14 cellular contexts compared by ENCODE assay signal in genomic region chr17:78422267-78422605, GRCh38. TPM values are rescaled to one million over a fixed set of nuclear protein-coding genes. Genes with fewer than 3 reads are reported as not detected.
A peak's percentile ranks its signal among the peaks of the same experiment; 100 is the strongest.
DNase-seq lines count a peak whose midpoint lies in the region; ATAC-seq and TF ChIP-seq lines count a peak whose summit lies in the region.
"Had no signal": no experiment of that assay in that cellular context is flagged by ENCODE, and none has a peak within 500 bp of the region (broad histone marks: within the 10 kb centered on the region; RNA-seq: fewer than 3 reads in every experiment).

No MANE protein-coding gene starts in this region.

- TSS peak; percentile 48 for BruUV-seq in Caco-2 (replicated peaks; lab: Mats Ljungman, UMichigan)

- H3K27me3 Mint-ChIP-seq in Caco-2 (ENCODE audit: insufficient read depth, unreplicated experiment): no peaks in the 10 kb centered on the region
- no peaks in the 10 kb centered on the region for H3K27me3 Mint-ChIP-seq in activated CD8-positive, alpha-beta T cell treated with anti-CD3 and anti-CD28 coated beads, Interleukin-2, amount 10 ng/mL, durations not matched to agents 7 days and 5 days (ENCODE audit: low read depth)
- H3K27me3 Mint-ChIP-seq in natural killer cell (ENCODE audit: low read depth in 2 of 2): no peaks in the 10 kb centered on the region
- H3K27me3 Mint-ChIP-seq: activated CD4-positive, alpha-beta T cell treated with anti-CD3 and anti-CD28 coated beads for 36 hours had no signal

- H3K36me3 Mint-ChIP-seq in Caco-2 (ENCODE audit: insufficient read depth, unreplicated experiment) (peaks cover 96% of the 10 kb centered on the region), natural killer cell (no peaks in the 10 kb centered on the region)
- H3K36me3 Mint-ChIP-seq in activated CD8-positive, alpha-beta T cell treated with anti-CD3 and anti-CD28 coated beads, Interleukin-2, amount 10 ng/mL, durations not matched to agents 7 days and 5 days (ENCODE audit: low read depth): peaks cover 49% of the 10 kb centered on the region

- TF ChIP-seq CTCF in 22Rv1 (IDR thresholded peaks at IDR 0.05) (peak; percentile 65), Caco-2 (IDR thresholded peaks at IDR 0.05; ENCODE audit: insufficient read depth in 1 of 2, low read depth in 1 of 2, low read length in 1 of 2, severe bottlenecking in 1 of 2, unreplicated experiment in 1 of 2) (no peak), natural killer cell (IDR thresholded peaks at IDR 0.05) (peak; percentile 45)

- intact Hi-C loops in Caco-2 (cut with micrococcal nuclease; ENCODE audit: unreplicated experiment) (loop anchor here (1.0 to 5.0 kb wide), 2 partner anchors 172 to 235 kb away; partner anchors contain the start of genes AFMID and TK1), natural killer cell (cut with micrococcal nuclease) (loop anchor here (1.0 kb wide), 2 partner anchors 62 to 133 kb away; partner anchors contain the start of gene SOCS3)

- H3K4me1 ChIP-seq in Caco-2: peaks cover 37% of the 10 kb centered on the region
- H3K4me1 ChIP-seq: pancreas had no signal

- H3K4me1 Mint-ChIP-seq in Caco-2 (ENCODE audit: low read depth, unreplicated experiment): peaks cover 23% of the 10 kb centered on the region
- peaks cover 18% of the 10 kb centered on the region for H3K4me1 Mint-ChIP-seq in activated CD8-positive, alpha-beta T cell treated with anti-CD3 and anti-CD28 coated beads, Interleukin-2, amount 10 ng/mL, durations not matched to agents 7 days and 5 days (ENCODE audit: low read depth)
- peaks cover 4 to 10% of the 10 kb centered on the region in 2 donors for H3K4me1 Mint-ChIP-seq in natural killer cell

- DNase-seq in Caco-2: no peak
- DNase-seq in activated CD8-positive, alpha-beta T cell treated with anti-CD3 and anti-CD28 coated beads, Interleukin-2, amount 10 ng/mL, durations not matched to agents 7 days and 5 days: no peak
- DNase-seq in natural killer cell: no peak
- no peak for DNase-seq in activated CD8-positive, alpha-beta memory T cell treated with anti-CD3 and anti-CD28 coated beads, Interleukin-2, amount 50 U/mL, for 4 hours
- DNase-seq in activated T-cell treated with anti-CD3 and anti-CD28 coated beads for 4 hours: no peak

- H3K4me3 Mint-ChIP-seq in Caco-2 (ENCODE audit: unreplicated experiment) (peak overlapping the region; percentile 72), natural killer cell (no peak overlapping the region)
- no peak overlapping the region for H3K4me3 Mint-ChIP-seq in activated CD8-positive, alpha-beta T cell treated with anti-CD3 and anti-CD28 coated beads, Interleukin-2, amount 10 ng/mL, durations not matched to agents 7 days and 5 days
- H3K4me3 Mint-ChIP-seq: activated CD4-positive, alpha-beta T cell treated with anti-CD3 and anti-CD28 coated beads for 36 hours; activated T-cell treated with anti-CD3 and anti-CD28 coated beads, Interleukin-2, amount 50 U/mL, for 4 hours had no signal

- no peaks in the 10 kb centered on the region for H3K9me3 ChIP-seq in Caco-2
- H3K9me3 ChIP-seq: mucosa of descending colon, pancreas, SK-N-SH, suprapubic skin had no signal

- H3K27ac Mint-ChIP-seq in Caco-2 (ENCODE audit: unreplicated experiment): peak overlapping the region; percentile 95
- H3K27ac Mint-ChIP-seq in activated CD8-positive, alpha-beta T cell treated with anti-CD3 and anti-CD28 coated beads, Interleukin-2, amount 10 ng/mL, durations not matched to agents 7 days and 5 days: peak overlapping the region; percentile 39
- no peak overlapping the region for H3K27ac Mint-ChIP-seq in natural killer cell

- no peak overlapping the region for H3K4me3 ChIP-seq in Caco-2 (ENCODE audit: low read depth, low read length)
- H3K4me3 ChIP-seq: mucosa of descending colon, pancreas, suprapubic skin had no signal

- peaks cover 8% of the 10 kb centered on the region for H3K36me3 ChIP-seq in Caco-2 (ENCODE audit: control insufficient read depth, insufficient read depth, low read length)

- H3K9me3 Mint-ChIP-seq in Caco-2 (ENCODE audit: unreplicated experiment) (no peaks in the 10 kb centered on the region), natural killer cell (no peaks in the 10 kb centered on the region)
- no peaks in the 10 kb centered on the region for H3K9me3 Mint-ChIP-seq in activated CD8-positive, alpha-beta T cell treated with anti-CD3 and anti-CD28 coated beads, Interleukin-2, amount 10 ng/mL, durations not matched to agents 7 days and 5 days (ENCODE audit: insufficient read depth)
- H3K9me3 Mint-ChIP-seq: activated T-cell treated with anti-CD3 and anti-CD28 coated beads, Interleukin-2, amount 50 U/mL, for 4 hours had no signal

- no peak overlapping the region for H3K27ac ChIP-seq in 22Rv1
- H3K27ac ChIP-seq: pancreas, suprapubic skin had no signal

- CTCF ChIA-PET in Caco-2 (lab: Charles Lee): interaction anchor here (0.6 to 2.6 kb wide), 22 partner anchors 11 to 295 kb away, joined by 3 to 57 read pairs (median 6); partner anchors contain the start of genes AFMID, SOCS3 and TK1
- CTCF ChIA-PET in activated CD8-positive, alpha-beta T cell treated with anti-CD3 and anti-CD28 coated beads, Interleukin-2, amount 10 ng/mL, durations not matched to agents 7 days and 5 days (lab: Charles Lee): interaction anchor here (0.9 to 6.2 kb wide), 31 partner anchors 12 to 286 kb away, joined by 3 to 86 read pairs (median 6); partner anchors contain the start of gene PGS1

- no peaks in the 10 kb centered on the region for H3K27me3 ChIP-seq in Caco-2 (replicated peaks; ENCODE audit: control insufficient read depth, insufficient read depth, low read length)
- H3K27me3 ChIP-seq: pancreas, suprapubic skin had no signal

- no peak for ATAC-seq in activated CD8-positive, alpha-beta T cell treated with anti-CD3 and anti-CD28 coated beads, Interleukin-2, amount 10 ng/mL, durations not matched to agents 7 days and 5 days
- no peak for ATAC-seq in natural killer cell
- no peak for ATAC-seq in HG02642 (IDR thresholded peaks at IDR 0.05; ENCODE audit: poor library complexity, unreplicated experiment)
- ATAC-seq in GM21528 (IDR thresholded peaks at IDR 0.05; ENCODE audit: low FRiP score, unreplicated experiment): no peak

- POLR2A ChIA-PET in Caco-2 (lab: Charles Lee): interaction anchor here (0.7 to 2.0 kb wide), 7 partner anchors 44 to 235 kb away, joined by 3 to 13 read pairs (median 6); partner anchors contain the start of genes AFMID, PGS1 and TK1
- POLR2A ChIA-PET in activated CD8-positive, alpha-beta T cell treated with anti-CD3 and anti-CD28 coated beads, Interleukin-2, amount 10 ng/mL, durations not matched to agents 7 days and 5 days (lab: Charles Lee): no interaction called here

RNA-seq across cellular contexts. Expression of gene PGS1, which starts 43.8 kb away (rescaled TPM):
- total RNA-seq in Caco-2 (2022) (54.1 and 55.2 TPM in 2 replicates), natural killer cell (10 to 100 TPM; 47.9 to 53.6 (median 48.3) TPM)
- 10 to 100 TPM; 46.5 to 51.0 TPM for total RNA-seq in activated CD8-positive, alpha-beta T cell treated with anti-CD3 and anti-CD28 coated beads, Interleukin-2, amount 10 ng/mL, durations not matched to agents 7 days and 5 days

Comparison
In these comparisons a context has a peak if more than half of its experiments do, and no peak if none do; other contexts are left out.
1. CTCF ChIP-seq: peak in 22Rv1 (single experiment) and natural killer cell (single experiment); none in Caco-2 (0 of 2).
2. H3K27ac Mint-ChIP-seq: peak in Caco-2 (single experiment) and activated CD8-positive, alpha-beta T cell treated with anti-CD3 and anti-CD28 coated beads, Interleukin-2, amount 10 ng/mL, durations not matched to agents 7 days and 5 days (single experiment); none in natural killer cell (0 of 2).